12 cellular contexts compared by ENCODE assay signal in genomic region chr22:27749597-27750225, GRCh38. TPM values are rescaled to one million over a fixed set of nuclear protein-coding genes. Genes with fewer than 3 reads are reported as not detected.
A peak's percentile ranks its signal among the peaks of the same experiment; 100 is the strongest.
DNase-seq lines count a peak whose midpoint lies in the region; ATAC-seq and TF ChIP-seq lines count a peak whose summit lies in the region.
"Had no signal": no experiment of that assay in that cellular context is flagged by ENCODE, and none has a peak within 500 bp of the region (broad histone marks: within the 10 kb centered on the region; RNA-seq: fewer than 3 reads in every experiment).

No MANE protein-coding gene starts in this region.

- peak overlapping the region; percentile 56 for H3K4me3 Mint-ChIP-seq in nephron progenitor cell
- H3K4me3 Mint-ChIP-seq: dendritic cell treated with granulocyte-macrophage colony-stimulating factor and Interleukin-4, amounts not matched to agents 40 ng/mL and 50 ng/mL, for 4 days; T-helper 2 cell treated with Interferon-gamma antibody and Interleukin-4, amounts not matched to agents 5 μg/mL and 100 μg/mL, for 36 hours had no signal

- H3K9me3 ChIP-seq in cardiac muscle cell (ENCODE audit: low read depth) (no peaks in the 10 kb centered on the region), vagina (no peaks in the 10 kb centered on the region)
- H3K9me3 ChIP-seq: A549 had no signal

- H3K4me1 ChIP-seq in cardiac muscle cell (ENCODE audit: low read depth) (peaks cover 13% of the 10 kb centered on the region), vagina (peaks cover 60% of the 10 kb centered on the region)

- H3K4me3 ChIP-seq in cardiac muscle cell, result no peak overlapping the region
- no peak overlapping the region for H3K4me3 ChIP-seq in fibroblast of villous mesenchyme (ENCODE audit: low read depth, low read length)
- no peak overlapping the region for H3K4me3 ChIP-seq in vagina
- H3K4me3 ChIP-seq: A549 had no signal

- H3K27me3 ChIP-seq in cardiac muscle cell (no peaks in the 10 kb centered on the region), vagina (no peaks in the 10 kb centered on the region)

- H3K27ac Mint-ChIP-seq in nephron progenitor cell, result no peak overlapping the region
- H3K27ac Mint-ChIP-seq: dendritic cell treated with granulocyte-macrophage colony-stimulating factor and Interleukin-4, amounts not matched to agents 40 ng/mL and 50 ng/mL, for 4 days; T-helper 2 cell treated with Interferon-gamma antibody and Interleukin-4, amounts not matched to agents 5 μg/mL and 100 μg/mL, for 36 hours had no signal

- intact Hi-C loops in Right ventricle myocardium superior (cut with DNase I) (no loop called here), vagina (cut with DNase I) (loop anchor here (5.0 kb wide), 1 partner anchor 38 kb away; no protein-coding TSS in a partner anchor)

- H3K9me3 Mint-ChIP-seq in nephron progenitor cell, result no peaks in the 10 kb centered on the region
- H3K9me3 Mint-ChIP-seq: dendritic cell treated with granulocyte-macrophage colony-stimulating factor and Interleukin-4, amounts not matched to agents 40 ng/mL and 50 ng/mL, for 4 days; T-helper 2 cell treated with Interferon-gamma antibody and Interleukin-4, amounts not matched to agents 5 μg/mL and 100 μg/mL, for 36 hours had no signal

- TF ChIP-seq CTCF in cardiac muscle cell (IDR thresholded peaks at IDR 0.05; ENCODE audit: low read depth, low read length), result no peak
- no peak for TF ChIP-seq CTCF in fibroblast of villous mesenchyme (IDR thresholded peaks at IDR 0.05; ENCODE audit: insufficient read depth, low read depth, low read length)
- no peak for TF ChIP-seq CTCF in nephron progenitor cell (IDR thresholded peaks at IDR 0.05)
- TF ChIP-seq CTCF in vagina (IDR thresholded peaks at IDR 0.05), result no peak

- H3K27ac ChIP-seq in cardiac muscle cell (peak overlapping the region; percentile 41), vagina (peak overlapping the region; percentile 71)
- H3K27ac ChIP-seq: A549 had no signal

- TF ChIP-seq POLR2A in vagina (IDR thresholded peaks at IDR 0.05), result no peak

- H3K36me3 Mint-ChIP-seq in nephron progenitor cell (ENCODE audit: low read depth), result no peaks in the 10 kb centered on the region

- no peaks in the 10 kb centered on the region for H3K36me3 ChIP-seq in cardiac muscle cell
- no peaks in the 10 kb centered on the region for H3K36me3 ChIP-seq in vagina

- peak; percentile 67 to 69 for DNase-seq in cardiac muscle cell (ENCODE audit: low read depth in 1 of 2, low spot score in 1 of 2)
- DNase-seq in Right ventricle myocardium superior, result no peak
- peak; percentile 52 for DNase-seq in fibroblast of villous mesenchyme (ENCODE audit: low read depth)
- peak; percentile 37 for DNase-seq in nephron progenitor cell
- no peak for DNase-seq in vagina (ENCODE audit: extremely low spot score in 2 of 2)
- DNase-seq in ureter (ENCODE audit: low spot score), result no peak
- DNase-seq: NCI-H526 treated with DMSO at 0.1 percent for 48 hours had no signal

- peaks cover 59% of the 10 kb centered on the region for H3K27me3 Mint-ChIP-seq in nephron progenitor cell (ENCODE audit: low read depth, poor library complexity)

- peaks cover 33% of the 10 kb centered on the region for H3K4me1 Mint-ChIP-seq in nephron progenitor cell

- ATAC-seq in Right ventricle myocardium superior (ENCODE audit: poor library complexity), result no peak
- ATAC-seq in GM18873 (IDR thresholded peaks at IDR 0.05; ENCODE audit: low FRiP score, unreplicated experiment), result no peak
- no peak for ATAC-seq in HG02938 (IDR thresholded peaks at IDR 0.05; ENCODE audit: unreplicated experiment)

RNA-seq across cellular contexts. Expression of gene MN1, which starts 51.8 kb away (rescaled TPM):
- 27.8 and 45.8 TPM in 2 replicates for total RNA-seq in cardiac muscle cell
- 7.8 and 15.7 TPM in 2 replicates for polyA plus RNA-seq in cardiac muscle cell
- 6.3 TPM for total RNA-seq in Right ventricle myocardium superior
- total RNA-seq in fibroblast of villous mesenchyme, result 0.86 and 3.9 TPM in 2 replicates
- total RNA-seq in vagina, result 6.1 TPM
- total RNA-seq in ureter, result 3.3 TPM

Comparison
In these comparisons a context has a peak if more than half of its experiments do, and no peak if none do; other contexts are left out.
1. DNase-seq: peak in cardiac muscle cell (2 of 2), fibroblast of villous mesenchyme (single experiment) and nephron progenitor cell (single experiment); none in Right ventricle myocardium superior (single experiment), vagina (0 of 2) and ureter (single experiment).